Comparison of ENCODE assay signal across 1 cellular context in genomic region chr3:194520682-194521162, GRCh38.
A peak's percentile ranks its signal among the peaks of the same experiment; 100 is the strongest.
TF ChIP-seq lines count a peak whose summit lies in the region.
"Not testable (repeated sequence)": the region's sequence is repeated elsewhere in the genome, so short reads cannot be mapped to it uniquely, and the experiment has no call there.

No MANE protein-coding gene starts in this region.

TF ChIP-seq in K562, 482 proteins besides CTCF, POLR2A, EP300 and RAD21 (continued from another document):
- TF ChIP-seq ZBTB40 (IDR thresholded peaks at IDR 0.05) (0 out of 2 replicates have a peak, but pooled peaks have one; percentile 26), PRDM10 (IDR thresholded peaks at IDR 0.05; ENCODE audit: partially characterized antibody) (peak; percentile 4), MTA3 (IDR thresholded peaks at IDR 0.05; ENCODE audit: borderline replicate concordance) (peak; percentile 30; the same call in 1 of the 2 replicates), PBX2 (tag; conservative IDR thresholded peaks at IDR 0.05; ENCODE audit: low read depth) (0 out of 2 replicates have a peak, but pooled peaks have one; percentile 19), NR2C2 (tag; IDR thresholded peaks at IDR 0.05) (0 out of 2 replicates have a peak, but pooled peaks have one; percentile 23), SMARCA4 (IDR thresholded peaks at IDR 0.05) (0 out of 2 replicates have a peak, but pooled peaks have one; percentile 20), DPF2 (IDR thresholded peaks at IDR 0.05) (peak; percentile 36; the same call in 1 of the 2 replicates), FOXM1 (IDR thresholded peaks at IDR 0.05; ENCODE audit: low read depth) (peak; percentile 78), ZNF324 (CRISPR knock-in tag; IDR thresholded peaks at IDR 0.05) (0 out of 2 replicates have a peak, but pooled peaks have one; percentile 15), EGR1 (conservative IDR thresholded peaks at IDR 0.05) (peak; percentile 23; the same call in 1 of the 2 replicates), MYBL2 (IDR thresholded peaks at IDR 0.05; ENCODE audit: low read depth) (peak; percentile 86), JUND (IDR thresholded peaks at IDR 0.05; ENCODE audit: borderline replicate concordance, low read depth, low read length) (peak; percentile 22; the same call in 1 of the 2 replicates), CXXC5 (CRISPR knock-in tag; IDR thresholded peaks at IDR 0.05) (0 out of 2 replicates have a peak, but pooled peaks have one; percentile 5), PKNOX1 (IDR thresholded peaks at IDR 0.05) (peak; percentile 83), BHLHE40 (IDR thresholded peaks at IDR 0.05; ENCODE audit: low read length) (peak; percentile 51), CC2D1A (IDR thresholded peaks at IDR 0.05) (peak; percentile 35; the same call in 1 of the 2 replicates), ATF1 (tag; IDR thresholded peaks at IDR 0.05) (peak; percentile 36)
- TF ChIP-seq ZBTB40 (CRISPR knock-in tag; IDR thresholded peaks at IDR 0.05); PBX2 (CRISPR knock-in tag; IDR thresholded peaks at IDR 0.05; ENCODE audit: low read depth); NR2C2 (CRISPR knock-in tag; IDR thresholded peaks at IDR 0.05); FOXM1 (CRISPR knock-in tag; IDR thresholded peaks at IDR 0.05; ENCODE audit: low read depth); MYBL2 (CRISPR knock-in tag; IDR thresholded peaks at IDR 0.05; ENCODE audit: borderline replicate concordance); JUND (tag; IDR thresholded peaks at IDR 0.05; ENCODE audit: borderline replicate concordance, low read depth, low read length); ATF1 (CRISPR knock-in tag; IDR thresholded peaks at IDR 0.05): not testable (repeated sequence)
- TF ChIP-seq, protein P1, sequence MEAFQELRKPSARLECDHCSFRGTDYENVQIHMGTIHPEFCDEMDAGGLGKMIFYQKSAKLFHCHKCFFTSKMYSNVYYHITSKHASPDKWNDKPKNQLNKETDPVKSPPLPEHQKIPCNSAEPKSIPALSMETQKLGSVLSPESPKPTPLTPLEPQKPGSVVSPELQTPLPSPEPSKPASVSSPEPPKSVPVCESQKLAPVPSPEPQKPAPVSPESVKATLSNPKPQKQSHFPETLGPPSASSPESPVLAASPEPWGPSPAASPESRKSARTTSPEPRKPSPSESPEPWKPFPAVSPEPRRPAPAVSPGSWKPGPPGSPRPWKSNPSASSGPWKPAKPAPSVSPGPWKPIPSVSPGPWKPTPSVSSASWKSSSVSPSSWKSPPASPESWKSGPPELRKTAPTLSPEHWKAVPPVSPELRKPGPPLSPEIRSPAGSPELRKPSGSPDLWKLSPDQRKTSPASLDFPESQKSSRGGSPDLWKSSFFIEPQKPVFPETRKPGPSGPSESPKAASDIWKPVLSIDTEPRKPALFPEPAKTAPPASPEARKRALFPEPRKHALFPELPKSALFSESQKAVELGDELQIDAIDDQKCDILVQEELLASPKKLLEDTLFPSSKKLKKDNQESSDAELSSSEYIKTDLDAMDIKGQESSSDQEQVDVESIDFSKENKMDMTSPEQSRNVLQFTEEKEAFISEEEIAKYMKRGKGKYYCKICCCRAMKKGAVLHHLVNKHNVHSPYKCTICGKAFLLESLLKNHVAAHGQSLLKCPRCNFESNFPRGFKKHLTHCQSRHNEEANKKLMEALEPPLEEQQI (IDR thresholded peaks at IDR 0.05), result peak; percentile 25; the same call in 1 of the 2 replicates
TF ChIP-seq in K562: peak in this region for 21; not testable (repeated sequence) for 461.
